34 cellular contexts compared by ENCODE assay signal in the genomic region with DNA sequence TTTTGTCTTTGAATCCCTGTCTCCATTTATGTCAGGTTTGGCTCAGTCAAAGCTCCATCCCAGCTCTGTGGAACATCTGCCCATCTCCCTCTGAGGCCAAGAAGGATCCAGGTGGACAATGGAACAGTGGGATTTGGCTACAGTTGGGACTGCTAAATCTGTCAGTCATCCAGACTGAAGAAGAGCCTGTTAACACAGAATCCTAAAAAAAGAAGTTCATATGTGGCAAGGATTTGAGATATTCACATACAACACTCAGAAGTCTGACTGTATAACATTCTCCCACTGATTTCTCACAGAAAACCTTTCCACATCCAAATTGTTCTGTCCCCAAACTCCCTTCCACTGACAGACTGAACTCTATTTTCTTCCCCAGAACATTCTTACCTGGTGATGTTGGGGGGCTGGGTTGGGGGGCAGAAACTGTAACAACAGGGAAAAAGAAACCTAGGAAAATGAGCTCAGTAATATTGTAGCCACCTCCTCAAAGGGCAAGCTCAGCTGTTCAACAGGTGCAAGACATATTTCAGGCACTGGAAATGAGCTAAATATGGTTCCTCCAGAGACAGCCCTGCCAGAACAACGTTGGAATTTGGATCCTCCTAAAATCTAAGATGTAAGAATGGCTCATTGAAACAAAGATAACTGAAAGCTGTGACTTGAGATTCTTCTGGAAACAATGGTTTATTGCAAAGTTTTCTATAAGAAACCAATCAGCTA.
"Had no signal": no experiment of that assay in that cellular context is flagged by ENCODE, and none has a peak within 500 bp of the region (broad histone marks: within the 10 kb centered on the region; RNA-seq: fewer than 3 reads in every experiment).

No MANE protein-coding gene starts in this region.

- H3K27me3 ChIP-seq: Peyer's patch had no signal

- H3K4me3 ChIP-seq: Peyer's patch had no signal

- H3K4me1 ChIP-seq: Peyer's patch had no signal

- H3K36me3 ChIP-seq: brain microvascular endothelial cell, Peyer's patch had no signal

- H3K9me3 ChIP-seq: Peyer's patch had no signal

- H3K27ac ChIP-seq: brain microvascular endothelial cell, Peyer's patch had no signal

- ATAC-seq: activated CD8-positive, alpha-beta T cell treated with anti-CD3 and anti-CD28 coated beads for 36 hours; activated T-cell treated with anti-CD3 and anti-CD28 coated beads, Interleukin-2, amount 50 U/mL, for 72 hours; activated T-helper 17 cell treated with anti-CD3 and anti-CD28 coated beads, Interleukin-2, amount 50 U/mL, for 72 hours; PC-3; SK-N-SH treated with all-trans-retinoic acid at 6 μM for 48 hours had no signal

- DNase-seq: activated CD4-positive, alpha-beta T cell treated with anti-CD3 and anti-CD28 coated beads, Interleukin-2, amount 10 ng/mL, durations not matched to agents 24 days and 14 days; activated CD4-positive, alpha-beta T cell treated with anti-CD3 and anti-CD28 coated beads, Interleukin-2, amount 50 U/mL, for 4 hours; activated CD8-positive, alpha-beta T cell treated with anti-CD3 and anti-CD28 coated beads for 36 hours; activated effector memory CD4-positive, alpha-beta T cell treated with anti-CD3 and anti-CD28 coated beads, Interleukin-2, amount 50 U/mL, for 16 hours; activated naive CD4-positive, alpha-beta T cell; activated naive CD4-positive, alpha-beta T cell treated with anti-CD3 and anti-CD28 coated beads, Interleukin-2, amount 50 U/mL, for 16 hours; activated naive CD8-positive, alpha-beta T cell treated with anti-CD3 and anti-CD28 coated beads for 36 hours; activated T-cell treated with anti-CD3 and anti-CD28 coated beads, Interleukin-2, amount 50 U/mL, for 1 hour; activated T-cell treated with anti-CD3 and anti-CD28 coated beads, Interleukin-2, amount 50 U/mL, for 72 hours; amniotic stem cell; aorta; brain microvascular endothelial cell; central memory CD4-positive, alpha-beta T cell; Kasumi-1; MM.1S; MV-4-11; NCI-H1092; NCI-H1436 treated with DMSO at 0.1 percent for 48 hours; NCI-H1694 treated with DMSO at 0.1 percent for 48 hours; NCI-H2029; NCI-H2171; NCI-H510A; NCI-H526; NCI-H748 treated with DMSO at 0.1 percent for 48 hours; NK-92 treated with Interleukin-12 subunit alpha and Interleukin-12 subunit beta, amount 100 ng/mL, for 24 hours; PC-3; Peyer's patch; RPMI8226; SHP77 treated with DMSO at 0.1 percent for 48 hours; T-helper 1 cell; T-helper 2 cell; T-helper 9 cell had no signal

- H3K27ac Mint-ChIP-seq: activated CD4-positive, alpha-beta T cell treated with anti-CD3 and anti-CD28 coated beads, Interleukin-2, amount 10 ng/mL, durations not matched to agents 24 days and 14 days; activated CD8-positive, alpha-beta T cell treated with anti-CD3 and anti-CD28 coated beads for 36 hours; activated naive CD8-positive, alpha-beta T cell treated with anti-CD3 and anti-CD28 coated beads for 36 hours; activated T-cell treated with anti-CD3 and anti-CD28 coated beads, Interleukin-2, amount 50 U/mL, for 72 hours; activated T-helper 17 cell treated with anti-CD3 and anti-CD28 coated beads, Interleukin-2, amount 50 U/mL, for 72 hours had no signal

- H3K36me3 Mint-ChIP-seq: activated naive CD8-positive, alpha-beta T cell treated with anti-CD3 and anti-CD28 coated beads for 36 hours had no signal

- H3K4me3 Mint-ChIP-seq: activated CD4-positive, alpha-beta T cell treated with anti-CD3 and anti-CD28 coated beads, Interleukin-2, amount 10 ng/mL, durations not matched to agents 24 days and 14 days; activated CD8-positive, alpha-beta T cell treated with anti-CD3 and anti-CD28 coated beads for 36 hours; activated naive CD8-positive, alpha-beta T cell treated with anti-CD3 and anti-CD28 coated beads for 36 hours; activated T-cell treated with anti-CD3 and anti-CD28 coated beads, Interleukin-2, amount 50 U/mL, for 72 hours; activated T-helper 17 cell treated with anti-CD3 and anti-CD28 coated beads, Interleukin-2, amount 50 U/mL, for 72 hours had no signal

- H3K4me1 Mint-ChIP-seq: activated CD4-positive, alpha-beta T cell treated with anti-CD3 and anti-CD28 coated beads, Interleukin-2, amount 10 ng/mL, durations not matched to agents 24 days and 14 days; activated naive CD8-positive, alpha-beta T cell treated with anti-CD3 and anti-CD28 coated beads for 36 hours; activated T-helper 17 cell treated with anti-CD3 and anti-CD28 coated beads, Interleukin-2, amount 50 U/mL, for 72 hours had no signal

- H3K9me3 Mint-ChIP-seq: activated CD4-positive, alpha-beta T cell treated with anti-CD3 and anti-CD28 coated beads, Interleukin-2, amount 10 ng/mL, durations not matched to agents 24 days and 14 days; activated CD8-positive, alpha-beta T cell treated with anti-CD3 and anti-CD28 coated beads for 36 hours; activated naive CD8-positive, alpha-beta T cell treated with anti-CD3 and anti-CD28 coated beads for 36 hours; activated T-cell treated with anti-CD3 and anti-CD28 coated beads, Interleukin-2, amount 50 U/mL, for 72 hours; activated T-helper 17 cell treated with anti-CD3 and anti-CD28 coated beads, Interleukin-2, amount 50 U/mL, for 72 hours had no signal
